8 cellular contexts compared by ENCODE assay signal in genomic region chr17:3843935-3844516, GRCh38. TPM values are rescaled to one million over a fixed set of nuclear protein-coding genes. Genes with fewer than 3 reads are reported as not detected.
DNase-seq lines count a peak whose midpoint lies in the region; ATAC-seq and TF ChIP-seq lines count a peak whose summit lies in the region.

No MANE protein-coding gene starts in this region.

- peaks cover 0 to 56% (median 30%) of the 10 kb centered on the region in 9 donors for H3K36me3 ChIP-seq in heart right ventricle

- ATAC-seq in heart right ventricle (no peak), left cardiac atrium (no peak)

- H3K4me1 ChIP-seq in heart right ventricle = peaks cover 6 to 34% (median 23%) of the 10 kb centered on the region in 9 donors

- no peaks in the 10 kb centered on the region for H3K9me3 ChIP-seq in heart right ventricle

- intact Hi-C loops in heart right ventricle (cut with DNase I) (no loop called here), left cardiac atrium (cut with DNase I) (loop anchor here in 1 of 2 donors (5.0 to 10.0 kb wide), 2 partner anchors 109 to 223 kb away; no protein-coding TSS in a partner anchor)

- TF ChIP-seq CTCF in heart right ventricle (IDR thresholded peaks at IDR 0.05) (peak in 7 of 9 donors; percentile 36 to 60 (median 51)), fibroblast of villous mesenchyme (IDR thresholded peaks at IDR 0.05; ENCODE audit: insufficient read depth, low read depth, low read length) (peak; percentile 60)

- H3K27ac ChIP-seq in heart right ventricle = no peak overlapping the region

- no peaks in the 10 kb centered on the region for H3K27me3 ChIP-seq in heart right ventricle

- WGBS in heart right ventricle, 2 donors = 34 to 38% methylated on average over 3 of the region's 3 CpGs

- H3K4me3 ChIP-seq in heart right ventricle (no peak overlapping the region), fibroblast of villous mesenchyme (ENCODE audit: low read depth, low read length) (no peak overlapping the region)

- DNase-seq in heart right ventricle = no peak
- DNase-seq in left cardiac atrium = no peak
- DNase-seq in NCI-H526 treated with DMSO at 0.1 percent for 48 hours (lab: John Stamatoyannopoulos, UW) = peak; percentile 2
- DNase-seq in activated CD8-positive, alpha-beta memory T cell treated with anti-CD3 and anti-CD28 coated beads, Interleukin-2, amount 50 U/mL, for 48 hours = peak; percentile 68
- DNase-seq in fibroblast of villous mesenchyme (ENCODE audit: low read depth) = peak; percentile 16
- peak; percentile 37 for DNase-seq in stimulated activated CD4-positive, alpha-beta T cell treated with anti-CD3 and anti-CD28 coated beads, Interleukin-1b, Interleukin-23, amount 100 ng/mL, for 4 hours (ENCODE audit: low read depth in 2 of 2)
- DNase-seq in mucosa of gallbladder (ENCODE audit: low spot score) = no peak
- no peak for DNase-seq in NCI-H128 (lab: John Stamatoyannopoulos, UW; ENCODE audit: unreplicated experiment)

RNA-seq across cellular contexts. Expression of gene NCBP3, which starts 2.0 kb away (rescaled TPM):
- total RNA-seq in heart right ventricle (10 to 100 TPM; 14.6 to 30.9 (median 23.1) TPM), left cardiac atrium (10 to 100 TPM; 16.3 to 24.4 TPM), fibroblast of villous mesenchyme (17.7 and 26.3 TPM in 2 replicates), mucosa of gallbladder (39.0 TPM)
- 10 to 100 TPM in 1 of 2 donors, 1 to 10 TPM in 1; 7.3 to 20.0 TPM for polyA plus RNA-seq in heart right ventricle

RNA-seq across cellular contexts. Expression of gene ITGAE, which starts 43.0 kb away (rescaled TPM):
- total RNA-seq in heart right ventricle = 10 to 100 TPM; 14.0 to 20.0 (median 15.6) TPM
- polyA plus RNA-seq in heart right ventricle = 10 to 100 TPM; 24.3 to 35.4 TPM
- 10 to 100 TPM; 15.7 to 20.5 TPM for total RNA-seq in left cardiac atrium
- 20.6 and 37.1 TPM in 2 replicates for total RNA-seq in fibroblast of villous mesenchyme
- total RNA-seq in mucosa of gallbladder = 21.2 TPM

RNA-seq across cellular contexts. Expression of gene CAMKK1, which starts 48.8 kb away (rescaled TPM):
- total RNA-seq in heart right ventricle (1 to 10 TPM; 1.8 to 5.7 (median 3.7) TPM), left cardiac atrium (1 to 10 TPM; 4.1 to 5.1 TPM), fibroblast of villous mesenchyme (2.2 and 3.9 TPM in 2 replicates), mucosa of gallbladder (6.6 TPM)
- polyA plus RNA-seq in heart right ventricle = 1 to 10 TPM; 2.6 to 2.8 TPM

Comparison
In these comparisons a context has a peak if more than half of its experiments do, and no peak if none do; other contexts are left out.
1. DNase-seq: peak in NCI-H526 treated with DMSO at 0.1 percent for 48 hours (single experiment), activated CD8-positive, alpha-beta memory T cell treated with anti-CD3 and anti-CD28 coated beads, Interleukin-2, amount 50 U/mL, for 48 hours (single experiment), fibroblast of villous mesenchyme (single experiment) and stimulated activated CD4-positive, alpha-beta T cell treated with anti-CD3 and anti-CD28 coated beads, Interleukin-1b, Interleukin-23, amount 100 ng/mL, for 4 hours (2 of 2); none in heart right ventricle (0 of 2), left cardiac atrium (single experiment), mucosa of gallbladder (single experiment) and NCI-H128 (single experiment).